In genomic region chr22:37525073-37525745, GRCh38 we compare ENCODE assay signal across 8 cellular contexts. TPM values are rescaled to one million over a fixed set of nuclear protein-coding genes. Genes with fewer than 3 reads are reported as not detected.
DNase-seq lines count a peak whose midpoint lies in the region; ATAC-seq, FAIRE-seq and TF ChIP-seq lines count a peak whose summit lies in the region.

No MANE protein-coding gene starts in this region.

- TF ChIP-seq CTCF in body of pancreas (IDR thresholded peaks at IDR 0.05): no peak
- no peak for TF ChIP-seq CTCF in mucosa of descending colon (IDR thresholded peaks at IDR 0.05)

- H3K4me1 ChIP-seq in body of pancreas: peaks cover 4% of the 10 kb centered on the region
- peaks cover 19% of the 10 kb centered on the region for H3K4me1 ChIP-seq in mucosa of descending colon (ENCODE audit: low read depth)

- no peak overlapping the region for H3K27ac ChIP-seq in body of pancreas

- no peaks in the 10 kb centered on the region for H3K27me3 ChIP-seq in body of pancreas

- H3K4me3 ChIP-seq in body of pancreas (no peak overlapping the region), mucosa of descending colon (no peak overlapping the region)

- H3K36me3 ChIP-seq in body of pancreas (replicated peaks in 1 of 2; ENCODE audit: insufficient read depth in 1 of 2, low read depth in 2 of 2): no peaks in the 10 kb centered on the region
- no peaks in the 10 kb centered on the region for H3K36me3 ChIP-seq in mucosa of descending colon (ENCODE audit: low read depth)

- 54 to 61% methylated on average over 10 of the region's 10 CpGs for WGBS in body of pancreas, 2 donors

- peak; percentile 20 for FAIRE-seq in HTR-8/SVneo (lab: Jason Lieb, UNC)

- peak; percentile 82 for DNase-seq in COLO829 (ENCODE audit: low spot score)
- peak; percentile 78 for DNase-seq in HTR-8/SVneo (ENCODE audit: insufficient read length, low spot score)
- no peak for DNase-seq in body of pancreas
- DNase-seq in mucosa of descending colon: peak in 1 of 3 donors; percentile 54
- no peak for DNase-seq in cerebellar cortex (ENCODE audit: low spot score)
- DNase-seq in SHP77 (lab: John Stamatoyannopoulos, UW): no peak

- intact Hi-C loops in body of pancreas (cut with DNase I): no loop called here
- intact Hi-C loops in mucosa of descending colon (cut with DNase I, micrococcal nuclease): loop anchor here in 1 of 2 donors (5.0 kb wide), 1 partner anchor 108 kb away; no protein-coding TSS in a partner anchor

- H3K9me3 ChIP-seq in body of pancreas (no peaks in the 10 kb centered on the region), mucosa of descending colon (no peaks in the 10 kb centered on the region)

- no peak for TF ChIP-seq POLR2A in body of pancreas (IDR thresholded peaks at IDR 0.05)

- ATAC-seq in body of pancreas (peak; percentile 38), mucosa of descending colon (peak; percentile 36), GM21360 (IDR thresholded peaks at IDR 0.05; ENCODE audit: unreplicated experiment) (no peak), GM18517 (IDR thresholded peaks at IDR 0.05; ENCODE audit: unreplicated experiment) (no peak)

RNA-seq across cellular contexts. Expression of gene CARD10, which starts 6.0 kb away (rescaled TPM):
- total RNA-seq in body of pancreas (10 to 100 TPM; 17.4 to 28.7 TPM), mucosa of descending colon (10 to 100 TPM; 43.3 to 74.1 (median 60.5) TPM)

RNA-seq across cellular contexts. Expression of gene CDC42EP1, which starts 35.1 kb away (rescaled TPM):
- total RNA-seq in body of pancreas: 10 to 100 TPM; 73.2 to 84.7 TPM
- 10 to 100 TPM; 31.5 to 52.0 (median 48.2) TPM for total RNA-seq in mucosa of descending colon

RNA-seq across cellular contexts. Expression of gene MFNG, which starts 39.0 kb away (rescaled TPM):
- total RNA-seq in body of pancreas (1 to 10 TPM; 3.0 to 7.3 TPM), mucosa of descending colon (10 to 100 TPM; 11.3 to 16.1 (median 13.7) TPM)

RNA-seq across cellular contexts. Expression of gene LGALS2, which starts 54.7 kb away (rescaled TPM):
- total RNA-seq in body of pancreas (10 to 100 TPM; 19.2 to 68.9 TPM), mucosa of descending colon (10 to 100 TPM; 10.7 to 93.5 (median 23.1) TPM)

Comparison
In these comparisons a context has a peak if more than half of its experiments do, and no peak if none do; other contexts are left out.
1. DNase-seq: peak in COLO829 (single experiment) and HTR-8/SVneo (single experiment); none in body of pancreas (0 of 4), cerebellar cortex (single experiment) and SHP77 (0 of 2).
2. ATAC-seq: peak in body of pancreas (single experiment) and mucosa of descending colon (single experiment); none in GM21360 (single experiment) and GM18517 (single experiment).